Comparison of ENCODE assay signal across 22 cellular contexts in genomic region chr13:58946274-58946673, GRCh38.
DNase-seq lines count a peak whose midpoint lies in the region; ATAC-seq, FAIRE-seq and TF ChIP-seq lines count a peak whose summit lies in the region.
"Had no signal": no experiment of that assay in that cellular context is flagged by ENCODE, and none has a peak within 500 bp of the region (broad histone marks: within the 10 kb centered on the region; RNA-seq: fewer than 3 reads in every experiment).

No MANE protein-coding gene starts in this region.

- TF ChIP-seq CTCF in GM12878 (IDR thresholded peaks at IDR 0.05 in 2 of 3, conservative IDR thresholded peaks at IDR 0.05 in 1 of 3; ENCODE audit: control insufficient read depth in 2 of 3, extremely low read depth in 1 of 3, insufficient read depth in 1 of 3, low read depth in 3 of 3, low read length in 3 of 3) (no peak), RWPE1 (conservative IDR thresholded peaks at IDR 0.05; ENCODE audit: low read depth) (no peak)

- H3K36me3 ChIP-seq in GM12878 (ENCODE audit: control insufficient read depth in 2 of 2, insufficient read depth in 2 of 2, low read length in 1 of 2) = no peaks in the 10 kb centered on the region
- H3K36me3 ChIP-seq: Peyer's patch had no signal

- no peaks in the 10 kb centered on the region for H4K20me1 ChIP-seq in GM12878 (ENCODE audit: control insufficient read depth, insufficient read depth)

- no peaks in the 10 kb centered on the region for H3K27me3 ChIP-seq in GM12878 (replicated peaks in 1 of 2; ENCODE audit: control insufficient read depth in 2 of 2, insufficient read depth in 2 of 2, low read length in 1 of 2)
- H3K27me3 ChIP-seq: Peyer's patch had no signal

- H3K27ac ChIP-seq in GM12878 (ENCODE audit: control insufficient read depth, insufficient read depth) (no peak overlapping the region), RWPE1 (no peak overlapping the region)
- H3K27ac ChIP-seq: A549, Peyer's patch had no signal

- RAD21 ChIA-PET in GM12878 (lab: Charles Lee; ENCODE audit: unreplicated experiment) = interaction anchor here (1.1 kb wide), 1 partner anchor 25 kb away, joined by 4 read pairs; no protein-coding TSS in a partner anchor

- peak; percentile 7 for DNase-seq in Jurkat, Clone E6-1 (ENCODE audit: low read depth, low spot score)
- DNase-seq in OCI-M1 (lab: John Stamatoyannopoulos, UW) (peak; percentile 22), GM12878 (ENCODE audit: low read depth, low spot score) (no peak), NCI-H187 treated with DMSO at 0.1 percent for 48 hours (lab: John Stamatoyannopoulos, UW) (no peak), RWPE1 (ENCODE audit: low spot score) (no peak)
- DNase-seq: AML-193; C1 segment of cervical spinal cord; CD4-positive, alpha-beta memory T cell; COR-L47; DMS53; HCEC 1CT; NCI-H1105 treated with DMSO at 0.1 percent for 48 hours; NCI-H2029 treated with DMSO at 0.1 percent for 48 hours; NCI-H446 treated with DMSO at 0.1 percent for 48 hours; NCI-H526 treated with DMSO at 0.1 percent for 48 hours; Peyer's patch; SK-N-SH had no signal

- peaks cover 5% of the 10 kb centered on the region for H3K9me3 ChIP-seq in GM12878 (replicated peaks; ENCODE audit: control insufficient read depth, insufficient read depth, low read length)
- H3K9me3 ChIP-seq: A549, SK-N-SH had no signal

- BruUV-seq in GM12878 (replicated peaks; lab: Mats Ljungman, UMichigan) = no TSS peak

- in situ Hi-C loops in GM12878 (cut with MboI) = no loop called here

- no peaks in the 10 kb centered on the region for H3K79me2 ChIP-seq in GM12878 (ENCODE audit: control insufficient read depth, insufficient read depth, low read length)

- TF ChIP-seq RAD21 in GM12878 (IDR thresholded peaks at IDR 0.05; ENCODE audit: insufficient read depth, low read depth, low read length) = no peak

- POLR2A ChIA-PET in GM12878 (lab: Charles Lee) (no interaction called here), RWPE1 (lab: Yijun Ruan, JAX; ENCODE audit: low non-redundant PET) (no interaction called here)

- intact Hi-C loops in GM12878 (cut with micrococcal nuclease; ENCODE audit: unreplicated experiment) = no loop called here

- 59% methylated on average over 1 of the region's 1 CpG for WGBS in GM12878 (ENCODE audit: insufficient coverage, insufficient replicate concordance, low lambda C conversion rate, missing lambda C conversion rate)

- H3K9ac ChIP-seq in GM12878 (ENCODE audit: control insufficient read depth, insufficient read depth, low read length) = no peak overlapping the region
- H3K9ac ChIP-seq: SK-N-SH had no signal

- no peak overlapping the region for H3K4me3 ChIP-seq in Jurkat, Clone E6-1 (ENCODE audit: low read length)
- H3K4me3 ChIP-seq in GM12878 = no peak overlapping the region
- H3K4me3 ChIP-seq: A549, Peyer's patch had no signal

- TF ChIP-seq POLR2A in GM12878 (IDR thresholded peaks at IDR 0.05; ENCODE audit: low read depth, low read length) = no peak

- SMC1A ChIA-PET in GM12878 (lab: Charles Lee; ENCODE audit: uncharacterized antibody, unreplicated experiment) = interaction anchor here (0.8 to 0.9 kb wide), 2 partner anchors 65 to 329 kb away, joined by 3 to 4 read pairs; no protein-coding TSS in a partner anchor

- H3K4me1 ChIP-seq in GM12878 (ENCODE audit: control insufficient read depth, insufficient read depth, low read length) = no peaks in the 10 kb centered on the region
- H3K4me1 ChIP-seq: A549, Peyer's patch had no signal

- TF ChIP-seq EP300 in GM12878 (IDR thresholded peaks at IDR 0.05; ENCODE audit: borderline replicate concordance in 1 of 2, control insufficient read depth in 1 of 2, low read depth in 2 of 2, low read length in 2 of 2) = no peak

- no peak overlapping the region for H2AFZ ChIP-seq in GM12878 (ENCODE audit: control insufficient read depth, low read depth, low read length)

- FAIRE-seq in GM12878 (lab: Jason Lieb, UNC) = no peak
- FAIRE-seq: A549, GM19239, H1 had no signal

- no peak overlapping the region for H3K4me2 ChIP-seq in GM12878 (ENCODE audit: control insufficient read depth, insufficient read depth)
- H3K4me2 ChIP-seq: A549, SK-N-SH had no signal

- CTCF ChIA-PET in GM12878 (lab: Yijun Ruan, JAX) = no interaction called here
- CTCF ChIA-PET in RWPE1 (lab: Yijun Ruan, JAX) = no interaction called here

- no peak for ATAC-seq in GM12878
- ATAC-seq in GM18517 (IDR thresholded peaks at IDR 0.05; ENCODE audit: unreplicated experiment) = no peak
- ATAC-seq in HG03025 (IDR thresholded peaks at IDR 0.05; ENCODE audit: low FRiP score, unreplicated experiment) = no peak
- ATAC-seq: A549 had no signal

TF ChIP-seq in GM12878, 131 proteins besides CTCF, POLR2A, EP300 and RAD21:
- TF ChIP-seq RUNX3 (IDR thresholded peaks at IDR 0.05; ENCODE audit: low read length) = 0 out of 2 replicates have a peak, but pooled peaks have one; percentile 16
- no peak for TF ChIP-seq BCL11A (IDR thresholded peaks at IDR 0.05; ENCODE audit: low read depth, low read length)
- 0 out of 2 replicates have a peak, but pooled peaks have one; percentile 23 for TF ChIP-seq PKNOX1 (IDR thresholded peaks at IDR 0.05)

Comparison
In these comparisons a context has a peak if more than half of its experiments do, and no peak if none do; other contexts are left out.
1. DNase-seq: peak in Jurkat, Clone E6-1 (single experiment) and OCI-M1 (single experiment); none in GM12878 (single experiment), NCI-H187 treated with DMSO at 0.1 percent for 48 hours (single experiment) and RWPE1 (single experiment).